Comparison of ENCODE assay signal across 8 cellular contexts in the genomic region with DNA sequence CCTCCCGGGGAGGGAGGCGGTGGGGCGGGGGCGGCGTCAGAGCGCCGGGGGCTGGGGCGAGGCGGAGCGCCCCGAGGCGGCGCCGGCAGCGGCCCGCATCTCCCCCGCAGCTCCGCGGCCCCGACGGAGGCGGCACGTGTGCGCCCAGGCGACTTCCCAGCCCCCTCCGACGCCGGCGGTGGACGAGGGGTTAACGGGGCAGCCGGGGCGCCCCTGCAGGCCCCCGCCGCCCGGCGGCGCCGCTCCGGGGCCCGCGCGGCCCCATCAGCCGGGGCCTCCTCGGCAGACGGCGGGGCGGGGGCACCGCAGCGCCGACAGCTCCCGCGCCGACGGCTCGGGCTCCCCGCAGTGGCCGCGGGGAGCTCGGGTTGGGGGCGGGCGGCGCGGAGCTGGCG. TPM values are rescaled to one million over a fixed set of nuclear protein-coding genes. Genes with fewer than 3 reads are reported as not detected.
A peak's percentile ranks its signal among the peaks of the same experiment; 100 is the strongest.
DNase-seq lines count a peak whose midpoint lies in the region; ATAC-seq and TF ChIP-seq lines count a peak whose summit lies in the region.
"Not testable (repeated sequence)": the region's sequence is repeated elsewhere in the genome, so short reads cannot be mapped to it uniquely, and the experiment has no call there.

No MANE protein-coding gene starts in this region.

- H3K23ac ChIP-seq in mesenchymal stem cell (ENCODE audit: low read length in 2 of 2) = not testable (repeated sequence)

- CTCF ChIA-PET in T-cell (lab: Charles Lee) = not testable (repeated sequence)

- not testable (repeated sequence) for H3F3A ChIP-seq in Loucy (ENCODE audit: low read depth)

- H3K36me3 ChIP-seq in Loucy (ENCODE audit: insufficient read depth, low read length); ascending aorta; mesenchymal stem cell (ENCODE audit: control insufficient read depth in 1 of 2, insufficient read depth in 2 of 2, low read depth in 1 of 2, low read length in 2 of 2); urinary bladder (ENCODE audit: insufficient read depth): not testable (repeated sequence)

- ATAC-seq in T-cell (replicated peaks in 1 of 4) = peak; percentile 27 to 36 (median 28)

- H3K36me3 Mint-ChIP-seq in T-cell = not testable (repeated sequence)

- peaks cover 11% of the 10 kb centered on the region for H3K79me1 ChIP-seq in mesenchymal stem cell (replicated peaks; ENCODE audit: low read length, poor library complexity, severe bottlenecking)

- POLR2A ChIA-PET in T-cell (lab: Charles Lee) = not testable (repeated sequence)

- not testable (repeated sequence) for H2BK15ac ChIP-seq in mesenchymal stem cell (ENCODE audit: low read depth, poor library complexity, severe bottlenecking)

- H3K4me1 Mint-ChIP-seq in T-cell = peaks cover 40 to 54% (median 48%) of the 10 kb centered on the region in 3 donors

- H3K79me2 ChIP-seq in Loucy (ENCODE audit: insufficient read depth, low read length) = peaks cover 36% of the 10 kb centered on the region

- H3K18ac ChIP-seq in mesenchymal stem cell (ENCODE audit: low read depth in 1 of 2, low read length in 2 of 2) = peak overlapping the region in 1 of 2 experiments; percentile 34

- not testable (repeated sequence) for H4K20me1 ChIP-seq in Loucy (ENCODE audit: insufficient read depth, low read length, poor library complexity, severe bottlenecking)

- H3K9me3 ChIP-seq in Loucy (ENCODE audit: insufficient read depth, low read depth, low read length); ascending aorta; mesenchymal stem cell (ENCODE audit: control insufficient read depth, low read length): not testable (repeated sequence)

- H3K4me2 ChIP-seq in Loucy (ENCODE audit: low read depth, low read length, poor library complexity, severe bottlenecking) (peak overlapping the region; percentile 67), mesenchymal stem cell (ENCODE audit: low read length, poor library complexity, severe bottlenecking) (peak overlapping the region; percentile 39)

- not testable (repeated sequence) for H3K27ac Mint-ChIP-seq in T-cell

- H3K4me3 Mint-ChIP-seq in T-cell = peak overlapping the region in 1 of 3 donors; percentile 88

- H3K9me2 ChIP-seq in Loucy (replicated peaks; ENCODE audit: low read depth, low read length) = not testable (repeated sequence)

- H3K27ac ChIP-seq in ascending aorta; mesenchymal stem cell (ENCODE audit: low read length, poor library complexity, severe bottlenecking); urinary bladder (ENCODE audit: low read depth): not testable (repeated sequence)

- H3K4me3 ChIP-seq in Loucy (ENCODE audit: low read length, poor library complexity, severe bottlenecking) = peak overlapping the region; percentile 76
- peak overlapping the region; percentile 71 to 89 for H3K4me3 ChIP-seq in ascending aorta
- peak overlapping the region; percentile 54 for H3K4me3 ChIP-seq in fibroblast of pulmonary artery (replicated peaks; ENCODE audit: low read depth, low read length)
- peak overlapping the region in 1 of 2 experiments; percentile 79 for H3K4me3 ChIP-seq in mesenchymal stem cell (ENCODE audit: insufficient read depth in 1 of 2, low read depth in 1 of 2, low read length in 2 of 2)
- H3K4me3 ChIP-seq in skeletal muscle cell (ENCODE audit: low read depth, low read length) = peak overlapping the region; percentile 30
- peak overlapping the region; percentile 74 for H3K4me3 ChIP-seq in urinary bladder (ENCODE audit: low read depth, low read length)

- H2AK5ac ChIP-seq in mesenchymal stem cell (ENCODE audit: low read length, severe bottlenecking) = not testable (repeated sequence)

- H3K27me3 ChIP-seq in Loucy (ENCODE audit: insufficient read depth, low read length, poor library complexity, severe bottlenecking); ascending aorta: not testable (repeated sequence)
- peaks cover 0 to 23% of the 10 kb centered on the region in 2 experiments for H3K27me3 ChIP-seq in mesenchymal stem cell (ENCODE audit: control insufficient read depth in 1 of 2, insufficient read depth in 1 of 2, low read length in 2 of 2)

- H3K4me1 ChIP-seq in Loucy (ENCODE audit: insufficient read depth, low read length, poor library complexity, severe bottlenecking); urinary bladder (ENCODE audit: insufficient read depth): not testable (repeated sequence)
- H3K4me1 ChIP-seq in ascending aorta (peaks cover 7 to 23% of the 10 kb centered on the region in 2 donors), mesenchymal stem cell (ENCODE audit: control insufficient read depth, insufficient read depth, low read depth, low read length) (peaks cover 16% of the 10 kb centered on the region)

- 0% methylated on average over 2 of the region's 65 CpGs for WGBS in mesenchymal stem cell
- WGBS in urinary bladder = under 1% methylated on average over 62 of the region's 65 CpGs

- DNase-seq in COLO668 (lab: John Stamatoyannopoulos, UW; ENCODE audit: unreplicated experiment) (peak; percentile 10), T-cell (peak in 14 of 34 experiments; percentile 9 to 43 (median 32)), fibroblast of pulmonary artery (ENCODE audit: low read depth) (peak; percentile 8)
- not testable (repeated sequence) for DNase-seq in ascending aorta (ENCODE audit: low spot score in 2 of 2); mesenchymal stem cell; skeletal muscle cell (ENCODE audit: low read depth)

- not testable (repeated sequence) for H2BK5ac ChIP-seq in mesenchymal stem cell (ENCODE audit: low read depth, low read length, poor library complexity, severe bottlenecking)

- not testable (repeated sequence) for H3K9ac ChIP-seq in Loucy (ENCODE audit: low read depth, low read length, poor library complexity, severe bottlenecking); mesenchymal stem cell (ENCODE audit: low read length)

- H4K91ac ChIP-seq in mesenchymal stem cell (ENCODE audit: low read length) = not testable (repeated sequence)

- H4K8ac ChIP-seq in mesenchymal stem cell (ENCODE audit: low read length) = not testable (repeated sequence)

- not testable (repeated sequence) for H3K14ac ChIP-seq in mesenchymal stem cell (ENCODE audit: low read length in 2 of 2)

- intact Hi-C loops in ascending aorta (cut with DNase I) = loop anchor here (5.0 kb wide), 1 partner anchor 69 kb away; the partner anchor contains the start of gene ASF1B

- H2BK12ac ChIP-seq in mesenchymal stem cell (ENCODE audit: low read length in 2 of 2) = not testable (repeated sequence)

- H2AFZ ChIP-seq in Loucy (ENCODE audit: low read length); mesenchymal stem cell (ENCODE audit: low read depth, low read length): not testable (repeated sequence)

- peaks cover 0 to 21% of the 10 kb centered on the region in 2 donors for H3K27me3 Mint-ChIP-seq in T-cell

- TF ChIP-seq CTCF in Loucy (conservative IDR thresholded peaks at IDR 0.05; ENCODE audit: low read length); ascending aorta (IDR thresholded peaks at IDR 0.05); fibroblast of pulmonary artery (IDR thresholded peaks at IDR 0.05; ENCODE audit: low read length, missing control alignments): not testable (repeated sequence)

- not testable (repeated sequence) for H3K9me3 Mint-ChIP-seq in T-cell

- not testable (repeated sequence) for H3K4ac ChIP-seq in mesenchymal stem cell (ENCODE audit: low read depth in 1 of 2, low read length in 2 of 2)

- H2BK120ac ChIP-seq in mesenchymal stem cell (ENCODE audit: low read depth, low read length) = not testable (repeated sequence)

RNA-seq across cellular contexts. Expression of gene ADGRL1, which starts 0.3 kb away (rescaled TPM):
- total RNA-seq in T-cell (10 to 100 TPM; 19.9 to 31.2 (median 28.0) TPM), ascending aorta (26.0 TPM), urinary bladder (18.0 TPM)
- 8.3 TPM for polyA plus RNA-seq in mesenchymal stem cell (2013, experiment 1 of 2)
- polyA plus RNA-seq in mesenchymal stem cell (2013, experiment 2 of 2) = 9.0 TPM
- polyA plus RNA-seq in urinary bladder = 23.6 TPM
